Comparison of ENCODE assay signal across 26 cellular contexts in the genomic region with DNA sequence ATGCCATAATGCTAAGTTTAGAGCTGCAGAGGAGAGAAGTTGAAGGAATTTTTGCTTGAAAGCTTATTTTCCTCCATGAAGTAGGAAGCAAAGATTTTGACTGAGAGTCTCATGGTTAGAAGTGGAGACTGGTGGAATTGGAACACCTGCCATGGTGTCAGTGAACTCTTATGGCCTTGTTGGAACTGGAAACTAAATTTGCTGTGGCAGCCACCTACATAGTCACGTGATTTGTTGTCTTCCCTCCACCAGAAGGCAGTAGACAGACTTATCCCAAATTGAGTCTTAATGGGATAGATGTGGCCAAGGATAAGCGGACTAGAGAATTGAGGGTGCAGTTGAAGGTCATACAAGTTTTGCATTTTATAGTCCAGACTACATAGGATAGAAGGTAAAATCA. TPM values are rescaled to one million over a fixed set of nuclear protein-coding genes. Genes with fewer than 3 reads are reported as not detected.
DNase-seq lines count a peak whose midpoint lies in the region; ATAC-seq, FAIRE-seq and TF ChIP-seq lines count a peak whose summit lies in the region.
"Had no signal": no experiment of that assay in that cellular context is flagged by ENCODE, and none has a peak within 500 bp of the region (broad histone marks: within the 10 kb centered on the region; RNA-seq: fewer than 3 reads in every experiment).

No MANE protein-coding gene starts in this region.

- no peak overlapping the region for H2AFZ ChIP-seq in GM12878 (ENCODE audit: control insufficient read depth, low read depth, low read length)

- H3K4me3 Mint-ChIP-seq in nephron progenitor cell (no peak overlapping the region), CD14-positive monocyte (no peak overlapping the region)
- H3K4me3 Mint-ChIP-seq: activated B cell treated with CpG ODN at 0.5 μM for 24 hours; brain; effector memory CD8-positive, alpha-beta T cell; type B pancreatic cell had no signal

- no peaks in the 10 kb centered on the region for H4K20me1 ChIP-seq in GM12878 (ENCODE audit: control insufficient read depth, insufficient read depth)

- H3K27ac Mint-ChIP-seq in nephron progenitor cell (peak overlapping the region; percentile 31), CD14-positive monocyte (no peak overlapping the region)
- H3K27ac Mint-ChIP-seq: activated B cell treated with CpG ODN at 0.5 μM for 24 hours, type B pancreatic cell had no signal

- in situ Hi-C loops in GM12878 (cut with MboI), result no loop called here

- TF ChIP-seq CTCF in right atrium auricular region (IDR thresholded peaks at IDR 0.05), result no peak
- no peak for TF ChIP-seq CTCF in GM12878 (IDR thresholded peaks at IDR 0.05 in 2 of 3, conservative IDR thresholded peaks at IDR 0.05 in 1 of 3; ENCODE audit: control insufficient read depth in 2 of 3, extremely low read depth in 1 of 3, insufficient read depth in 1 of 3, low read depth in 3 of 3, low read length in 3 of 3)
- no peak for TF ChIP-seq CTCF in nephron progenitor cell (IDR thresholded peaks at IDR 0.05)
- no peak for TF ChIP-seq CTCF in CD14-positive monocyte (IDR thresholded peaks at IDR 0.05)

- H3K27ac ChIP-seq in right atrium auricular region, result no peak overlapping the region
- no peak overlapping the region for H3K27ac ChIP-seq in GM12878 (ENCODE audit: control insufficient read depth, insufficient read depth)
- H3K27ac ChIP-seq in caudate nucleus (ENCODE audit: low read depth, low read length), result no peak overlapping the region
- H3K27ac ChIP-seq: esophagus muscularis mucosa, gastroesophageal sphincter, HL-60, lower lobe of right lung, right lobe of liver, stomach had no signal

- H3K4me2 ChIP-seq in GM12878 (ENCODE audit: control insufficient read depth, insufficient read depth), result no peak overlapping the region

- no peak overlapping the region for H3K9ac ChIP-seq in GM12878 (ENCODE audit: control insufficient read depth, insufficient read depth, low read length)

- POLR2A ChIA-PET in GM12878 (lab: Charles Lee), result interaction anchor here (0.7 to 1.6 kb wide), 3 partner anchors 9 to 19 kb away, joined by 3 to 8 read pairs (median 6); no protein-coding TSS in a partner anchor

- H3K36me3 ChIP-seq in right atrium auricular region (no peaks in the 10 kb centered on the region), GM12878 (ENCODE audit: control insufficient read depth in 2 of 2, insufficient read depth in 2 of 2, low read length in 1 of 2) (no peaks in the 10 kb centered on the region)
- H3K36me3 ChIP-seq: esophagus muscularis mucosa, gastroesophageal sphincter, lower lobe of right lung, right lobe of liver, stomach had no signal

- RAD21 ChIA-PET in GM12878 (lab: Charles Lee; ENCODE audit: unreplicated experiment), result interaction anchor here (1.0 to 1.7 kb wide), 4 partner anchors 15 to 79 kb away, joined by 3 to 9 read pairs (median 4); no protein-coding TSS in a partner anchor

- H3K27me3 ChIP-seq in right atrium auricular region, result no peaks in the 10 kb centered on the region
- no peaks in the 10 kb centered on the region for H3K27me3 ChIP-seq in GM12878 (replicated peaks in 1 of 2; ENCODE audit: control insufficient read depth in 2 of 2, insufficient read depth in 2 of 2, low read length in 1 of 2)
- H3K27me3 ChIP-seq: esophagus muscularis mucosa, gastroesophageal sphincter, right lobe of liver, stomach had no signal

- H3K4me1 ChIP-seq in right atrium auricular region (peaks cover 0 to 22% of the 10 kb centered on the region in 2 donors), GM12878 (ENCODE audit: control insufficient read depth, insufficient read depth, low read length) (no peaks in the 10 kb centered on the region)
- H3K4me1 ChIP-seq: gastroesophageal sphincter, lower lobe of right lung had no signal

- H3K4me3 ChIP-seq in right atrium auricular region (no peak overlapping the region), GM12878 (no peak overlapping the region)
- H3K4me3 ChIP-seq: esophagus muscularis mucosa, gastroesophageal sphincter, lower lobe of right lung, right lobe of liver, stomach had no signal

- 100% methylated on average over 2 of the region's 2 CpGs for WGBS in GM12878 (ENCODE audit: insufficient coverage, insufficient replicate concordance, low lambda C conversion rate, missing lambda C conversion rate)

- no peaks in the 10 kb centered on the region for H3K27me3 Mint-ChIP-seq in nephron progenitor cell (ENCODE audit: low read depth, poor library complexity)
- peaks cover 0 to 11% (median 2%) of the 10 kb centered on the region in 3 donors for H3K27me3 Mint-ChIP-seq in CD14-positive monocyte (ENCODE audit: low read depth in 3 of 3)
- H3K27me3 Mint-ChIP-seq: activated B cell treated with CpG ODN at 0.5 μM for 24 hours; brain; effector memory CD8-positive, alpha-beta T cell; type B pancreatic cell had no signal

- intact Hi-C loops in Right ventricle myocardium superior (cut with DNase I), result no loop called here
- intact Hi-C loops in GM12878 (cut with micrococcal nuclease; ENCODE audit: unreplicated experiment), result no loop called here
- intact Hi-C loops in CD14-positive monocyte (cut with micrococcal nuclease), result no loop called here

- no peak for TF ChIP-seq EP300 in GM12878 (IDR thresholded peaks at IDR 0.05; ENCODE audit: borderline replicate concordance in 1 of 2, control insufficient read depth in 1 of 2, low read depth in 2 of 2, low read length in 2 of 2)

- TF ChIP-seq RAD21 in GM12878 (IDR thresholded peaks at IDR 0.05; ENCODE audit: insufficient read depth, low read depth, low read length), result no peak

- no peak for TF ChIP-seq POLR2A in GM12878 (IDR thresholded peaks at IDR 0.05; ENCODE audit: low read depth, low read length)

- H3K9me3 Mint-ChIP-seq in nephron progenitor cell (peaks cover 19% of the 10 kb centered on the region), CD14-positive monocyte (peaks cover 0 to 4% (median 0%) of the 10 kb centered on the region in 7 donors)
- H3K9me3 Mint-ChIP-seq: activated B cell treated with CpG ODN at 0.5 μM for 24 hours; effector memory CD8-positive, alpha-beta T cell had no signal

- no peak for FAIRE-seq in GM12878 (lab: Jason Lieb, UNC)
- FAIRE-seq: colon had no signal

- H3K9me3 ChIP-seq in right atrium auricular region, result peaks cover 0 to 5% of the 10 kb centered on the region in 2 donors
- no peaks in the 10 kb centered on the region for H3K9me3 ChIP-seq in GM12878 (replicated peaks; ENCODE audit: control insufficient read depth, insufficient read depth, low read length)
- H3K9me3 ChIP-seq: esophagus muscularis mucosa, gastroesophageal sphincter, lower lobe of right lung, right lobe of liver, stomach had no signal

- no peak for DNase-seq in Right ventricle myocardium superior
- DNase-seq in right atrium auricular region (ENCODE audit: low spot score), result no peak
- DNase-seq in NCI-H82 treated with DMSO at 0.1 percent for 48 hours (lab: John Stamatoyannopoulos, UW; ENCODE audit: unreplicated experiment), result peak; percentile 76
- DNase-seq in GM12878 (ENCODE audit: low read depth, low spot score), result no peak
- no peak for DNase-seq in nephron progenitor cell
- DNase-seq in caudate nucleus (lab: John Stamatoyannopoulos, UW), result no peak
- no peak for DNase-seq in CD14-positive monocyte (ENCODE audit: low spot score)
- DNase-seq: activated B cell treated with CpG ODN at 0.5 μM for 24 hours; effector memory CD8-positive, alpha-beta T cell; EL; lower lobe of right lung; NCI-H1092 treated with DMSO at 0.1 percent for 48 hours; NCI-H2029; NCI-H2227 treated with DMSO at 0.1 percent for 48 hours; NCI-H748 treated with DMSO at 0.1 percent for 48 hours; posterior cingulate gyrus; right lobe of liver; stomach; T1000 had no signal

- CTCF ChIA-PET in GM12878 (lab: Yijun Ruan, JAX), result interaction anchor here (0.7 to 2.5 kb wide), 7 partner anchors 9 to 79 kb away, joined by 3 to 14 read pairs (median 5); no protein-coding TSS in a partner anchor

- H3K79me2 ChIP-seq in GM12878 (ENCODE audit: control insufficient read depth, insufficient read depth, low read length), result no peaks in the 10 kb centered on the region

- SMC1A ChIA-PET in GM12878 (lab: Charles Lee; ENCODE audit: uncharacterized antibody, unreplicated experiment), result interaction anchor here (1.6 to 6.4 kb wide), 7 partner anchors 8 to 79 kb away, joined by 6 to 61 read pairs (median 11); partner anchors contain the start of gene NDFIP2

- peak; percentile 41 for ATAC-seq in Right ventricle myocardium superior (ENCODE audit: poor library complexity)
- peak; percentile 17; the same call in 2 of the 3 replicates for ATAC-seq in GM12878
- ATAC-seq in GM18511 (IDR thresholded peaks at IDR 0.05; ENCODE audit: unreplicated experiment), result no peak
- ATAC-seq: effector memory CD8-positive, alpha-beta T cell; gastroesophageal sphincter; lower lobe of right lung had no signal

- H3K36me3 Mint-ChIP-seq in nephron progenitor cell (ENCODE audit: low read depth), result peaks cover 23% of the 10 kb centered on the region
- no peaks in the 10 kb centered on the region for H3K36me3 Mint-ChIP-seq in CD14-positive monocyte

- H3K4me1 Mint-ChIP-seq in nephron progenitor cell (no peaks in the 10 kb centered on the region), CD14-positive monocyte (no peaks in the 10 kb centered on the region)
- H3K4me1 Mint-ChIP-seq: activated B cell treated with CpG ODN at 0.5 μM for 24 hours, brain had no signal

- no TSS peak for BruUV-seq in GM12878 (replicated peaks; lab: Mats Ljungman, UMichigan)

TF ChIP-seq in GM12878, 131 proteins besides CTCF, POLR2A, EP300 and RAD21 (continues in another document):
- TF ChIP-seq BHLHE40 (IDR thresholded peaks at IDR 0.05; ENCODE audit: borderline replicate concordance in 1 of 2, low read depth in 2 of 2, low read length in 1 of 2) (0 out of 4 replicates have a peak, but pooled peaks of 1 of the 2 experiments have one; percentile 12), JUND (IDR thresholded peaks at IDR 0.05; ENCODE audit: low read depth, low read length) (no peak)

RNA-seq across cellular contexts. Expression of gene NDFIP2, which starts 22.1 kb away (rescaled TPM):
- total RNA-seq in Right ventricle myocardium superior (33.9 TPM), right atrium auricular region (10 to 100 TPM; 27.8 to 29.0 TPM), GM12878 (2014; rRNA removed) (25.9 and 31.8 TPM in 2 replicates), GM12878 (2014; rRNA removed; fragmentation: Illumina TruSeq; extraction: Trizol) (28.1 and 29.6 TPM in 2 replicates), GM12878 (2021) (35.0 and 37.0 TPM in 2 replicates)
- total RNA-seq in GM12878 (2013; cell fraction: nucleolus; rRNA removed), result 30.8 and 31.5 TPM in 2 replicates
- 4.9 TPM for polyA plus RNA-seq in GM12878 (2011; ENCODE audit: low read depth)
- polyA plus RNA-seq in GM12878 (2011; rRNA removed) (57.2 and 64.1 TPM in 2 replicates), GM12878 (2014; fragmentation: Illumina TruSeq; extraction: Trizol) (30.6 and 33.0 TPM in 2 replicates), GM12878 (2014; fragmentation: Nextera tagmentation; extraction: Ambion mirVana) (10 to 100 TPM; 23.0 to 30.7 TPM), GM12878 (2014; rRNA removed) (16.5 and 17.9 TPM in 2 replicates), GM12878 (2016; fragmentation: Nextera tagmentation; extraction: Ambion mirVana) (10 to 100 TPM; 47.5 to 48.5 TPM), CD14-positive monocyte (not detected)
- polyA plus RNA-seq in GM12878 (2011; cell fraction: cytosol; rRNA removed), result 23.3 and 30.2 TPM in 2 replicates
- polyA plus RNA-seq in GM12878 (2011; cell fraction: nucleus; rRNA removed), result 15.3 and 18.1 TPM in 2 replicates
- polyA plus RNA-seq in GM12878 (2012), result 13.1 and 13.9 TPM in 2 replicates
- polyA minus RNA-seq in GM12878 (2011; rRNA and poly(A)+ RNA removed), result 26.8 and 29.1 TPM in 2 replicates
- polyA minus RNA-seq in GM12878 (2011; cell fraction: cytosol; rRNA and poly(A)+ RNA removed), result 15.2 and 20.9 TPM in 2 replicates
- 19.3 and 32.3 TPM in 2 replicates for polyA minus RNA-seq in GM12878 (2011; cell fraction: nucleus; rRNA and poly(A)+ RNA removed)
